ENCODE assay signal across 8 cellular contexts in the genomic region with DNA sequence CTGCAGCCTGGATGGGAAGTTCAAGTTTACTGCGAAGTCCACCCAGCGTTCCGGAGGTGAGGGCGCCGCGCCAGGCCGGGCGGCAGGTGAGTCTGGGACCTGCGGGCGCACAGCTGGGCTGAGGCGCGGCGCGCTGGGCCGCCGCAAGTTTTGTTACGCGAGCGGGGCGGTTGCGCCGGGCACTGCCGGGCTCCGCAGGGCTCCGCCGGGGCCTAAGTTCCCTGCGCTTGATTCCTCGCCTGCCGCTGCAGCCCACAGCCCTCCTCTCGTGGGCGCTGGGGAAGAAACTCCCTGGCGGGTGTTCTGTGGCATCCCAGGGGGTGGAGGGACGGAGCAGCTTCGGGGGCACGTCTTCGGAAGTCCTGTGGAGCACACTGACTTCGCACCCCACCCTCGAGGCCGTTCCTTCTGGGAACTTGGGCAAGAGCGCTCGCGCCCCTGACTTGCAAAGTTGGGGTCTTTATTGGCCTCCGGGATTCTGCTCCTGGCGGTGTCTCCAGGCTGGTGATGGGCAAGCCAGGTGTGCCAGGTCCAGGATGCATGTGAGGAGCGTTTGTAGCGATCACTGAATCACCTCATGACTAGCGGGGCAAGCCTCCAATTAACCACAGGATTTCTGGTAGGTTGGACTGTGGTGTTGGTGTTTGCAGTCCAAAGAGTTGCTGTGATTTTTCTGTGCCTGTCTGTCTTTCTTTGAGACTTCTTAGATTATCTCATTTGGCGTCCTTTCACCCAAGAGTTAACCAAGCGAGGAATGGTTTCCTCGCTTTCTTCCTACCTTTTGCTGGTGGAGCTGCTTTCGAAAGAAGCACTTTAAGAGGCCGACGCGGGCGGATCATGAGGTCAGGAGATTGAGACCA. TPM values are rescaled to one million over a fixed set of nuclear protein-coding genes. Genes with fewer than 3 reads are reported as not detected.
DNase-seq lines count a peak whose midpoint lies in the region; ATAC-seq, FAIRE-seq and TF ChIP-seq lines count a peak whose summit lies in the region.
"Not testable (repeated sequence)": the region's sequence is repeated elsewhere in the genome, so short reads cannot be mapped to it uniquely, and the experiment has no call there.

No MANE protein-coding gene starts in this region.

- not testable (repeated sequence) for TF ChIP-seq EP300 in A549 (IDR thresholded peaks at IDR 0.05)

- not testable (repeated sequence) for H3K4me1 ChIP-seq in A549; rectal smooth muscle tissue (ENCODE audit: control insufficient read depth, insufficient read depth, low read length)

- ATAC-seq in A549 (peak; percentile 70 to 75), GM18520 (IDR thresholded peaks at IDR 0.05; ENCODE audit: unreplicated experiment) (peak; percentile 13), HG02884 (IDR thresholded peaks at IDR 0.05; ENCODE audit: unreplicated experiment) (peak; percentile 13)

- not testable (repeated sequence) for H3K9ac ChIP-seq in rectal smooth muscle tissue (ENCODE audit: low read length)

- not testable (repeated sequence) for TF ChIP-seq CTCF in A549 (IDR thresholded peaks at IDR 0.05); choroid plexus epithelial cell (conservative IDR thresholded peaks at IDR 0.05; ENCODE audit: low read depth, low read length)

- not testable (repeated sequence) for TF ChIP-seq POLR2A in A549 (IDR thresholded peaks at IDR 0.05; ENCODE audit: low read length)

- H3K27ac Mint-ChIP-seq in activated CD4-positive, alpha-beta T cell treated with anti-CD3 and anti-CD28 coated beads, Interleukin-2, amount 10 ng/mL, durations not matched to agents 24 days and 14 days, result peak overlapping the region; percentile 41
- H3K27ac Mint-ChIP-seq in immature natural killer cell, result peak overlapping the region in 4 of 6 donors; percentile 22 to 88 (median 77)

- CTCF ChIA-PET in A549 (lab: Yijun Ruan, JAX), result not testable (repeated sequence)

- not testable (repeated sequence) for H3K36me3 ChIP-seq in rectal smooth muscle tissue (ENCODE audit: control insufficient read depth, insufficient read depth, low read length)

- H3K4me3 ChIP-seq in A549 (peak overlapping the region; percentile 61), choroid plexus epithelial cell (ENCODE audit: low read depth, low read length) (peak overlapping the region; percentile 68), rectal smooth muscle tissue (ENCODE audit: low read length) (peak overlapping the region; percentile 80)

- not testable (repeated sequence) for H3K4me1 Mint-ChIP-seq in activated CD4-positive, alpha-beta T cell treated with anti-CD3 and anti-CD28 coated beads, Interleukin-2, amount 10 ng/mL, durations not matched to agents 24 days and 14 days
- H3K4me1 Mint-ChIP-seq in immature natural killer cell, result peaks cover 22 to 30% of the 10 kb centered on the region in 2 donors

- H3K36me3 Mint-ChIP-seq in activated CD4-positive, alpha-beta T cell treated with anti-CD3 and anti-CD28 coated beads, Interleukin-2, amount 10 ng/mL, durations not matched to agents 24 days and 14 days (ENCODE audit: low read depth); immature natural killer cell: not testable (repeated sequence)

- not testable (repeated sequence) for H3K27me3 ChIP-seq in rectal smooth muscle tissue (ENCODE audit: control insufficient read depth, insufficient read depth, low read length)

- H3K9me3 ChIP-seq in A549, result not testable (repeated sequence)

- peak overlapping the region; percentile 76 for H3K4me2 ChIP-seq in A549

- 70% methylated on average over 11 of the region's 55 CpGs for WGBS in A549 (ENCODE audit: missing lambda C conversion rate)

- peak overlapping the region; percentile 75 to 99 for H3K27ac ChIP-seq in A549
- H3K27ac ChIP-seq in rectal smooth muscle tissue (ENCODE audit: low read depth, low read length), result peak overlapping the region; percentile 68

- DNase-seq in A549 (ENCODE audit: low read depth in 1 of 2, low spot score in 1 of 2) (peak; percentile 1 to 7), NCI-H146 (lab: John Stamatoyannopoulos, UW) (peak; percentile 41), choroid plexus epithelial cell (ENCODE audit: low read depth) (peak; percentile 18), immature natural killer cell (peak in 2 of 3 donors; percentile 11 to 25)
- peak; percentile 80 for DNase-seq in activated CD4-positive, alpha-beta T cell treated with anti-CD3 and anti-CD28 coated beads, Interleukin-2, amount 10 ng/mL, durations not matched to agents 24 days and 14 days

- POLR2A ChIA-PET in A549 (lab: Yijun Ruan, JAX), result not testable (repeated sequence)

- not testable (repeated sequence) for TF ChIP-seq RAD21 in A549 (conservative IDR thresholded peaks at IDR 0.05 in 1 of 2, IDR thresholded peaks at IDR 0.05 in 1 of 2)

- not testable (repeated sequence) for FAIRE-seq in A549 (lab: Jason Lieb, UNC)

- peak overlapping the region; percentile 92 for H3K4me3 Mint-ChIP-seq in activated CD4-positive, alpha-beta T cell treated with anti-CD3 and anti-CD28 coated beads, Interleukin-2, amount 10 ng/mL, durations not matched to agents 24 days and 14 days
- H3K4me3 Mint-ChIP-seq in immature natural killer cell, result peak overlapping the region; percentile 92 to 96 (median 95)

- intact Hi-C loops in activated CD4-positive, alpha-beta T cell treated with anti-CD3 and anti-CD28 coated beads, Interleukin-2, amount 10 ng/mL, durations not matched to agents 24 days and 14 days (cut with micrococcal nuclease), result not testable (repeated sequence)

- not testable (repeated sequence) for H3K27me3 Mint-ChIP-seq in activated CD4-positive, alpha-beta T cell treated with anti-CD3 and anti-CD28 coated beads, Interleukin-2, amount 10 ng/mL, durations not matched to agents 24 days and 14 days; immature natural killer cell (ENCODE audit: low read depth in 3 of 3)

- not testable (repeated sequence) for H3K9me3 Mint-ChIP-seq in activated CD4-positive, alpha-beta T cell treated with anti-CD3 and anti-CD28 coated beads, Interleukin-2, amount 10 ng/mL, durations not matched to agents 24 days and 14 days; immature natural killer cell

RNA-seq across cellular contexts. Expression of a gene that starts 1.0 kb away (rescaled TPM):
- polyA plus RNA-seq in A549 (2011; rRNA removed) (10.2 and 11.2 TPM in 2 replicates), A549 (2017; fragmentation: RNase III; extraction: RNeasy Plus Mini Kit Qiagen cat#74134 plus additional on column Dnase treatment) (7.1 to 7.9 TPM (median 7.4 TPM) in 3 replicates), immature natural killer cell (1 to 10 TPM in 1 of 3 donors, under 1 TPM in 1, not detected in 1; 0.71 to 5.0 TPM)
- 2.4 and 2.7 TPM in 2 replicates for polyA plus RNA-seq in A549 (2012; cell fraction: cytosol; rRNA removed)
- 6.0 and 9.1 TPM in 2 replicates for polyA plus RNA-seq in A549 (2012; cell fraction: nucleus; rRNA removed)
- polyA minus RNA-seq in A549 (2011; rRNA and poly(A)+ RNA removed), result 7.1 and 8.9 TPM in 2 replicates
- total RNA-seq in activated CD4-positive, alpha-beta T cell treated with anti-CD3 and anti-CD28 coated beads, Interleukin-2, amount 10 ng/mL, durations not matched to agents 24 days and 14 days, result 13.0 and 14.2 TPM in 2 replicates

Comparison
In these comparisons a context has a peak if more than half of its experiments do, and no peak if none do; other contexts are left out.
1. Peak in every context shown above with its lines: DNase-seq, ATAC-seq, H3K4me3 ChIP-seq and H3K27ac ChIP-seq.
2. ATAC-seq: peak in every context shown above with its lines; median percentile 72 in A549; 13 in GM18520; 13 in HG02884.
3. DNase-seq: peak in every context shown above with its lines; median percentile 80 in activated CD4-positive, alpha-beta T cell treated with anti-CD3 and anti-CD28 coated beads, Interleukin-2, amount 10 ng/mL, durations not matched to agents 24 days and 14 days; 41 in NCI-H146; 18 in choroid plexus epithelial cell; 18 in immature natural killer cell; 4 in A549.